In genomic region chr14:100629098-100629497, GRCh38 we compare ENCODE assay signal across 22 cellular contexts. TPM values are rescaled to one million over a fixed set of nuclear protein-coding genes. Genes with fewer than 3 reads are reported as not detected.
DNase-seq lines count a peak whose midpoint lies in the region; ATAC-seq, FAIRE-seq and TF ChIP-seq lines count a peak whose summit lies in the region.
"Had no signal": no experiment of that assay in that cellular context is flagged by ENCODE, and none has a peak within 500 bp of the region (broad histone marks: within the 10 kb centered on the region; RNA-seq: fewer than 3 reads in every experiment).

No MANE protein-coding gene starts in this region.

- no peak overlapping the region for H3K9ac ChIP-seq in HepG2 (ENCODE audit: insufficient read depth, low read depth, low read length)
- H3K9ac ChIP-seq: BLaER1, KMS-11 had no signal

- DNase-seq in Daoy (ENCODE audit: low read depth): peak; percentile 42
- DNase-seq in M059J (ENCODE audit: low read depth): peak; percentile 31
- DNase-seq in HepG2 (ENCODE audit: low spot score): no peak
- DNase-seq in thyroid gland: peak; percentile 10 to 20
- no peak for DNase-seq in effector memory CD8-positive, alpha-beta T cell
- no peak for DNase-seq in GDM1 (lab: John Stamatoyannopoulos, UW)
- no peak for DNase-seq in activated naive CD4-positive, alpha-beta T cell treated with Interleukin-2 at 50 U/mL for 16 hours
- DNase-seq: Caco-2; CD4-positive, alpha-beta T cell; DMS153; GF-D8; NCI-H1417 treated with DMSO at 0.1 percent for 48 hours; NCI-H187; NCI-H2107; NCI-H2227 treated with DMSO at 0.1 percent for 48 hours; NCI-H510A; NCI-H748 treated with DMSO at 0.1 percent for 48 hours had no signal

- CTCF ChIA-PET in HepG2 (lab: Yijun Ruan, JAX; ENCODE audit: low intra/inter-chr PET ratio, low total read pairs): no interaction called here

- no peak for FAIRE-seq in HepG2 (lab: Jason Lieb, UNC)
- FAIRE-seq: RCC 7860 had no signal

- H2AFZ ChIP-seq in HepG2 (ENCODE audit: low read length): no peak overlapping the region

- H3K27me3 ChIP-seq in HepG2 (ENCODE audit: control insufficient read depth in 1 of 2, insufficient read depth in 2 of 2, low read length in 2 of 2) (peaks cover 8 to 55% of the 10 kb centered on the region in 2 experiments; a peak in 4 of 5 replicates), thyroid gland (no peaks in the 10 kb centered on the region)
- H3K27me3 ChIP-seq: BLaER1 had no signal

- H3K27ac Mint-ChIP-seq in effector memory CD8-positive, alpha-beta T cell: no peak overlapping the region
- H3K27ac Mint-ChIP-seq: CD4-positive, alpha-beta T cell; T-helper 1 cell treated with Interleukin-12 subunit alpha and Interleukin-12 subunit beta and Interleukin-4 antibody, amounts not matched to agents 30 μg/mL and 1 μg/mL, for 36 hours had no signal

- H3K27me3 Mint-ChIP-seq in effector memory CD8-positive, alpha-beta T cell: peaks cover 54 to 55% of the 10 kb centered on the region in 2 donors

- ATAC-seq in HepG2: peak; percentile 43; the same call in 2 of the 3 replicates
- ATAC-seq in effector memory CD8-positive, alpha-beta T cell (replicated peaks): no peak

- H3K4me2 ChIP-seq in HepG2 (ENCODE audit: low read depth, low read length): no peak overlapping the region
- H3K4me2 ChIP-seq: BLaER1, KMS-11 had no signal

- intact Hi-C loops in HepG2 (cut with micrococcal nuclease; ENCODE audit: unreplicated experiment): no loop called here
- intact Hi-C loops in thyroid gland (cut with DNase I): no loop called here

- H3K4me1 ChIP-seq in HepG2 (ENCODE audit: insufficient read depth, low read length): no peaks in the 10 kb centered on the region
- H3K4me1 ChIP-seq in thyroid gland: no peaks in the 10 kb centered on the region
- H3K4me1 ChIP-seq: BLaER1, Caco-2 had no signal

- in situ Hi-C loops in HepG2 (cut with HindIII; ENCODE audit: extremely low pct_ligation_motif_present, low pct_unique_long_range_greater_than_20kb): no loop called here

- TF ChIP-seq POLR2A in HepG2 (IDR thresholded peaks at IDR 0.05; ENCODE audit: insufficient read depth in 1 of 2, low read depth in 2 of 2, low read length in 2 of 2) (no peak), thyroid gland (IDR thresholded peaks at IDR 0.05) (no peak)

- no peaks in the 10 kb centered on the region for H4K20me1 ChIP-seq in HepG2 (ENCODE audit: insufficient read depth, low read length)
- H4K20me1 ChIP-seq: BLaER1 had no signal

- no TSS peak for BruUV-seq in HepG2 (replicated peaks; lab: Mats Ljungman, UMichigan)

- peaks cover 0 to 3% of the 10 kb centered on the region in 2 donors for H3K9me3 Mint-ChIP-seq in effector memory CD8-positive, alpha-beta T cell
- H3K9me3 Mint-ChIP-seq: CD4-positive, alpha-beta T cell; T-helper 1 cell treated with Interleukin-12 subunit alpha and Interleukin-12 subunit beta and Interleukin-4 antibody, amounts not matched to agents 30 μg/mL and 1 μg/mL, for 36 hours had no signal

- POLR2A ChIA-PET in HepG2 (lab: Yijun Ruan, JAX): no interaction called here

- TF ChIP-seq EP300 in HepG2 (IDR thresholded peaks at IDR 0.05; ENCODE audit: low read depth in 2 of 2, low read length in 2 of 2) (no peak), HepG2 (CRISPR knock-in tag; IDR thresholded peaks at IDR 0.05; ENCODE audit: borderline replicate concordance) (no peak)

- no peak for TF ChIP-seq CTCF in HepG2 (CRISPR knock-in tag; IDR thresholded peaks at IDR 0.05)
- no peak for TF ChIP-seq CTCF in thyroid gland (IDR thresholded peaks at IDR 0.05)

- no peak overlapping the region for H3K27ac ChIP-seq in HepG2 (ENCODE audit: extremely low read length, insufficient read depth, low read length)
- H3K27ac ChIP-seq in thyroid gland: no peak overlapping the region
- H3K27ac ChIP-seq: BLaER1, HL-60, KMS-11 had no signal

- H3K4me3 Mint-ChIP-seq in effector memory CD8-positive, alpha-beta T cell: no peak overlapping the region
- H3K4me3 Mint-ChIP-seq: CD4-positive, alpha-beta T cell; T-helper 1 cell treated with Interleukin-12 subunit alpha and Interleukin-12 subunit beta and Interleukin-4 antibody, amounts not matched to agents 30 μg/mL and 1 μg/mL, for 36 hours had no signal

- no peaks in the 10 kb centered on the region for H3K36me3 Mint-ChIP-seq in effector memory CD8-positive, alpha-beta T cell (ENCODE audit: insufficient read depth)

- no peak for TF ChIP-seq RAD21 in HepG2 (CRISPR knock-in tag; IDR thresholded peaks at IDR 0.05)

- no peaks in the 10 kb centered on the region for H3K79me2 ChIP-seq in HepG2 (ENCODE audit: insufficient read depth, low read length)

- H3K4me3 ChIP-seq in HepG2 (replicated peaks in 1 of 3; ENCODE audit: insufficient read depth in 1 of 3, low read depth in 2 of 3, low read length in 3 of 3) (no peak overlapping the region), thyroid gland (replicated peaks in 1 of 3) (no peak overlapping the region)
- H3K4me3 ChIP-seq: BLaER1 had no signal

- 95% methylated on average over 2 of the region's 13 CpGs for WGBS in HepG2 (ENCODE audit: low lambda C conversion rate)
- WGBS in thyroid gland, 2 donors: 29 to 60% methylated on average over 1 to 7 of the region's 13 CpGs

- no peaks in the 10 kb centered on the region for H3K9me3 ChIP-seq in HepG2 (ENCODE audit: low read length)
- H3K9me3 ChIP-seq in thyroid gland: no peaks in the 10 kb centered on the region
- H3K9me3 ChIP-seq: BLaER1, Caco-2 had no signal

- no peaks in the 10 kb centered on the region for H3K36me3 ChIP-seq in HepG2 (replicated peaks in 1 of 2; ENCODE audit: control insufficient read depth in 1 of 2, insufficient read depth in 2 of 2, low read length in 2 of 2)
- H3K36me3 ChIP-seq in thyroid gland: no peaks in the 10 kb centered on the region
- H3K36me3 ChIP-seq: BLaER1 had no signal

- H3K4me1 Mint-ChIP-seq in effector memory CD8-positive, alpha-beta T cell (ENCODE audit: low read depth in 2 of 2): peaks cover 0 to 4% of the 10 kb centered on the region in 2 donors

TF ChIP-seq in HepG2, 621 proteins besides CTCF, POLR2A, EP300 and RAD21:
- no peak for TF ChIP-seq RARG (CRISPR knock-in tag; IDR thresholded peaks at IDR 0.05; ENCODE audit: low read depth)

RNA-seq across cellular contexts. Expression of gene BEGAIN, which starts 41.9 kb away (rescaled TPM):
- 14.1 and 18.6 TPM in 2 replicates for total RNA-seq in Daoy (2014; rRNA removed; shearing (Covaris generic))
- total RNA-seq in M059J (2014; rRNA removed; shearing (Covaris generic)): 7.2 and 17.1 TPM in 2 replicates
- total RNA-seq in HepG2 (2016; rRNA removed; fragmentation: Illumina TruSeq; extraction: Trizol) (not detected in 2 replicates), thyroid gland (1 to 10 TPM in 1 of 4 donors, under 1 TPM in 2, not detected in 1; 0.22 to 1.3 (median 0.50) TPM)
- not detected in 2 replicates for total RNA-seq in HepG2 (2016; cell fraction: cytosol; rRNA removed; fragmentation: Illumina TruSeq; extraction: Trizol; ENCODE audit: low read depth)
- not detected in 2 replicates for total RNA-seq in HepG2 (2016; cell fraction: insoluble cytoplasmic fraction; rRNA removed; fragmentation: Illumina TruSeq; extraction: Trizol)
- not detected in 2 replicates for total RNA-seq in HepG2 (2016; cell fraction: membrane; rRNA removed; fragmentation: Illumina TruSeq; extraction: Trizol)
- total RNA-seq in HepG2 (2016; cell fraction: nucleus; rRNA removed; fragmentation: Illumina TruSeq; extraction: Trizol): not detected in 2 replicates
- polyA plus RNA-seq in HepG2 (2011; rRNA removed): not detected in 2 replicates
- not detected in 2 replicates for polyA plus RNA-seq in HepG2 (2011; cell fraction: cytosol; rRNA removed)
- not detected in 2 replicates for polyA plus RNA-seq in HepG2 (2011; cell fraction: nucleus; rRNA removed)
- not detected in 2 replicates for polyA plus RNA-seq in HepG2 (2012)
- polyA plus RNA-seq in HepG2 (2016; cell fraction: cytosol; fragmentation: Illumina TruSeq; extraction: Trizol; ENCODE audit: low read depth): not detected in 2 replicates
- not detected in 2 replicates for polyA plus RNA-seq in HepG2 (2016; cell fraction: insoluble cytoplasmic fraction; fragmentation: Illumina TruSeq; extraction: Trizol; ENCODE audit: low read depth)
- not detected in 2 replicates for polyA plus RNA-seq in HepG2 (2016; cell fraction: membrane; fragmentation: Illumina TruSeq; extraction: Trizol; ENCODE audit: low read depth)
- polyA plus RNA-seq in HepG2 (2016; cell fraction: nucleus; fragmentation: Illumina TruSeq; extraction: Trizol; ENCODE audit: insufficient read depth, low read depth): not detected in 2 replicates
- polyA minus RNA-seq in HepG2 (2011; rRNA and poly(A)+ RNA removed; ENCODE audit: low replicate concordance): 39.7 TPM in 1 of 2 replicates, not detected in the other
- 0.20 TPM in 1 of 2 replicates, not detected in the other for polyA minus RNA-seq in HepG2 (2011; cell fraction: cytosol; rRNA and poly(A)+ RNA removed)
- 0.26 TPM in 1 of 2 replicates, not detected in the other for polyA minus RNA-seq in HepG2 (2011; cell fraction: nucleus; rRNA and poly(A)+ RNA removed)

Comparison
In these comparisons a context has a peak if more than half of its experiments do, and no peak if none do; other contexts are left out.
1. DNase-seq: peak in Daoy (single experiment), M059J (single experiment) and thyroid gland (2 of 2); none in HepG2 (single experiment), effector memory CD8-positive, alpha-beta T cell (0 of 3), GDM1 (single experiment) and activated naive CD4-positive, alpha-beta T cell treated with Interleukin-2 at 50 U/mL for 16 hours (single experiment).